ENCODE assay signal across 29 cellular contexts in genomic region chr21:45595574-45596295, GRCh38. TPM values are rescaled to one million over a fixed set of nuclear protein-coding genes. Genes with fewer than 3 reads are reported as not detected.
DNase-seq lines count a peak whose midpoint lies in the region; ATAC-seq and TF ChIP-seq lines count a peak whose summit lies in the region.
"Had no signal": no experiment of that assay in that cellular context is flagged by ENCODE, and none has a peak within 500 bp of the region (broad histone marks: within the 10 kb centered on the region; RNA-seq: fewer than 3 reads in every experiment).

No MANE protein-coding gene starts in this region.

- H3K27ac ChIP-seq in RWPE2 (ENCODE audit: poor library complexity, severe bottlenecking) (no peak overlapping the region), stomach (no peak overlapping the region)
- H3K27ac ChIP-seq: A549, KMS-11, left ventricle myocardium inferior, SJSA1, transverse colon had no signal

- H3K36me3 Mint-ChIP-seq in activated CD8-positive, alpha-beta memory T cell treated with anti-CD3 and anti-CD28 coated beads, Interleukin-2, amount 10 ng/mL, durations not matched to agents 7 days and 5 days: no peaks in the 10 kb centered on the region
- peaks cover 25% of the 10 kb centered on the region for H3K36me3 Mint-ChIP-seq in glutamatergic neuron (ENCODE audit: unreplicated experiment)
- H3K36me3 Mint-ChIP-seq: activated naive CD4-positive, alpha-beta T cell treated with anti-CD3 and anti-CD28 coated beads, Interleukin-2, amount 50 U/mL, for 24 hours; mesothelial cell of epicardium; naive B cell had no signal

- no peak for TF ChIP-seq EP300 in stomach (IDR thresholded peaks at IDR 0.05)

- CTCF ChIA-PET in activated CD8-positive, alpha-beta memory T cell treated with anti-CD3 and anti-CD28 coated beads, Interleukin-2, amount 10 ng/mL, durations not matched to agents 7 days and 5 days (lab: Charles Lee): interaction anchor here (0.7 to 4.1 kb wide), 19 partner anchors 8 to 235 kb away, joined by 3 to 41 read pairs (median 4); no protein-coding TSS in a partner anchor

- H3K27ac Mint-ChIP-seq in activated CD8-positive, alpha-beta memory T cell treated with anti-CD3 and anti-CD28 coated beads, Interleukin-2, amount 10 ng/mL, durations not matched to agents 7 days and 5 days: no peak overlapping the region
- H3K27ac Mint-ChIP-seq in glutamatergic neuron (ENCODE audit: unreplicated experiment): no peak overlapping the region
- H3K27ac Mint-ChIP-seq: activated T-helper 1 cell treated with anti-CD3 and anti-CD28 coated beads, Interleukin-12 subunit alpha, Interleukin-12 subunit beta, Interleukin-2, Interleukin-4 antibody, amounts not matched to agents 30 ng/mL and 10 ng/mL and 1 ng/mL, durations not matched to agents 14 hours and 24 hours and 36 hours; mesothelial cell of epicardium had no signal

- H3K9me3 ChIP-seq in RWPE2 (ENCODE audit: severe bottlenecking) (no peaks in the 10 kb centered on the region), stomach (no peaks in the 10 kb centered on the region)
- H3K9me3 ChIP-seq: Caco-2, left ventricle myocardium inferior, SJSA1, transverse colon had no signal

- peaks cover 10% of the 10 kb centered on the region for H3K27me3 ChIP-seq in RWPE2 (ENCODE audit: insufficient read depth, poor library complexity, severe bottlenecking)
- peaks cover 0 to 36% (median 10%) of the 10 kb centered on the region in 3 donors for H3K27me3 ChIP-seq in stomach
- H3K27me3 ChIP-seq: SJSA1, transverse colon had no signal

- no peaks in the 10 kb centered on the region for H3K27me3 Mint-ChIP-seq in activated CD8-positive, alpha-beta memory T cell treated with anti-CD3 and anti-CD28 coated beads, Interleukin-2, amount 10 ng/mL, durations not matched to agents 7 days and 5 days
- peaks cover 11% of the 10 kb centered on the region for H3K27me3 Mint-ChIP-seq in glutamatergic neuron (ENCODE audit: unreplicated experiment)
- H3K27me3 Mint-ChIP-seq: activated naive CD4-positive, alpha-beta T cell treated with anti-CD3 and anti-CD28 coated beads, Interleukin-2, amount 50 U/mL, for 24 hours had no signal

- intact Hi-C loops in sciatic nerve (cut with DNase I): loop anchor here (5.0 kb wide), 1 partner anchor 38 kb away; no protein-coding TSS in a partner anchor
- intact Hi-C loops in stomach (cut with DNase I; ENCODE audit: low total_unique reads): loop anchor here (5.0 kb wide), 2 partner anchors 38 to 118 kb away; no protein-coding TSS in a partner anchor

- TF ChIP-seq CTCF in RWPE2 (IDR thresholded peaks at IDR 0.05; ENCODE audit: poor library complexity, severe bottlenecking): no peak
- no peak for TF ChIP-seq CTCF in glutamatergic neuron (IDR thresholded peaks at IDR 0.05; ENCODE audit: partially characterized antibody, unreplicated experiment)
- no peak for TF ChIP-seq CTCF in stomach (IDR thresholded peaks at IDR 0.05)

- peaks cover 11% of the 10 kb centered on the region for H3K4me1 Mint-ChIP-seq in activated CD8-positive, alpha-beta memory T cell treated with anti-CD3 and anti-CD28 coated beads, Interleukin-2, amount 10 ng/mL, durations not matched to agents 7 days and 5 days
- H3K4me1 Mint-ChIP-seq in glutamatergic neuron (ENCODE audit: low read depth, unreplicated experiment): peaks cover 9% of the 10 kb centered on the region

- no peaks in the 10 kb centered on the region for H3K4me1 ChIP-seq in RWPE2 (ENCODE audit: insufficient read depth, poor library complexity, severe bottlenecking)
- H3K4me1 ChIP-seq in stomach: peaks cover 0 to 16% (median 8%) of the 10 kb centered on the region in 4 donors
- H3K4me1 ChIP-seq: A549, Caco-2 had no signal

- no peaks in the 10 kb centered on the region for H3K9me3 Mint-ChIP-seq in activated CD8-positive, alpha-beta memory T cell treated with anti-CD3 and anti-CD28 coated beads, Interleukin-2, amount 10 ng/mL, durations not matched to agents 7 days and 5 days (ENCODE audit: low read depth)
- peaks cover 6% of the 10 kb centered on the region for H3K9me3 Mint-ChIP-seq in glutamatergic neuron (ENCODE audit: unreplicated experiment)
- H3K9me3 Mint-ChIP-seq: activated naive CD4-positive, alpha-beta T cell treated with anti-CD3 and anti-CD28 coated beads, Interleukin-2, amount 50 U/mL, for 24 hours; activated T-helper 1 cell treated with anti-CD3 and anti-CD28 coated beads, Interleukin-12 subunit alpha, Interleukin-12 subunit beta, Interleukin-2, Interleukin-4 antibody, amounts not matched to agents 30 ng/mL and 10 ng/mL and 1 ng/mL, durations not matched to agents 14 hours and 24 hours and 36 hours; central memory CD8-positive, alpha-beta T cell; mesothelial cell of epicardium had no signal

- no peak overlapping the region for H3K4me3 Mint-ChIP-seq in activated CD8-positive, alpha-beta memory T cell treated with anti-CD3 and anti-CD28 coated beads, Interleukin-2, amount 10 ng/mL, durations not matched to agents 7 days and 5 days
- H3K4me3 Mint-ChIP-seq in glutamatergic neuron (ENCODE audit: unreplicated experiment): peak overlapping the region; percentile 26
- H3K4me3 Mint-ChIP-seq: activated naive CD4-positive, alpha-beta T cell treated with anti-CD3 and anti-CD28 coated beads, Interleukin-2, amount 50 U/mL, for 24 hours; activated T-helper 1 cell treated with anti-CD3 and anti-CD28 coated beads, Interleukin-12 subunit alpha, Interleukin-12 subunit beta, Interleukin-2, Interleukin-4 antibody, amounts not matched to agents 30 ng/mL and 10 ng/mL and 1 ng/mL, durations not matched to agents 14 hours and 24 hours and 36 hours; central memory CD8-positive, alpha-beta T cell; mesothelial cell of epicardium; naive B cell had no signal

- H3K36me3 ChIP-seq in RWPE2 (ENCODE audit: low read depth) (no peaks in the 10 kb centered on the region), stomach (no peaks in the 10 kb centered on the region)
- H3K36me3 ChIP-seq: left ventricle myocardium inferior, SJSA1, transverse colon had no signal

- TF ChIP-seq POLR2A in stomach (IDR thresholded peaks at IDR 0.05): no peak

- no peak for ATAC-seq in activated CD8-positive, alpha-beta memory T cell treated with anti-CD3 and anti-CD28 coated beads, Interleukin-2, amount 10 ng/mL, durations not matched to agents 7 days and 5 days
- ATAC-seq in RWPE2 (ENCODE audit: low read depth): no peak
- ATAC-seq in sciatic nerve: no peak
- ATAC-seq in HG02642 (IDR thresholded peaks at IDR 0.05; ENCODE audit: poor library complexity, unreplicated experiment): no peak
- no peak for ATAC-seq in HG03460 (IDR thresholded peaks at IDR 0.05; ENCODE audit: unreplicated experiment)

- WGBS in stomach, 5 donors: 85 to 90% (median 89%) methylated on average over 12 to 16 of the region's 16 CpGs

- peak; percentile 14 for DNase-seq in activated CD8-positive, alpha-beta memory T cell treated with anti-CD3 and anti-CD28 coated beads, Interleukin-2, amount 50 U/mL, for 4 hours
- no peak for DNase-seq in activated CD8-positive, alpha-beta memory T cell treated with anti-CD3 and anti-CD28 coated beads, Interleukin-2, amount 10 ng/mL, durations not matched to agents 7 days and 5 days
- DNase-seq in RWPE2 (ENCODE audit: low spot score): peak; percentile 40
- DNase-seq in glutamatergic neuron: peak; percentile 15
- peak; percentile 41 for DNase-seq in sciatic nerve (ENCODE audit: low spot score)
- DNase-seq in stomach: no peak
- DNase-seq: activated CD4-positive, CD25-positive, alpha-beta regulatory T cell treated with anti-CD3 and anti-CD28 coated beads, Interleukin-2, amount 50 U/mL, for 72 hours; dermis blood vessel endothelial cell; GDM1; HCEC 1CT; left ventricle myocardium inferior; MM.1S; naive B cell; NCI-H2029 treated with DMSO at 0.1 percent for 48 hours; NCI-H526 treated with DMSO at 0.1 percent for 48 hours; occipital lobe; small intestine; stimulated activated CD4-positive, alpha-beta T cell treated with anti-CD3 and anti-CD28 coated beads, Interleukin-1b, Interleukin-23, amount 100 ng/mL, for 48 hours; transverse colon had no signal

- H3K4me3 ChIP-seq in RWPE2 (ENCODE audit: severe bottlenecking): no peak overlapping the region
- no peak overlapping the region for H3K4me3 ChIP-seq in stomach
- H3K4me3 ChIP-seq: A549, left ventricle myocardium inferior, SJSA1, transverse colon had no signal

RNA-seq across cellular contexts. Expression of gene PCBP3, which starts 47.8 kb away (rescaled TPM):
- total RNA-seq in activated CD8-positive, alpha-beta memory T cell treated with anti-CD3 and anti-CD28 coated beads, Interleukin-2, amount 10 ng/mL, durations not matched to agents 7 days and 5 days: 1 to 10 TPM; 1.3 to 2.2 TPM
- total RNA-seq in glutamatergic neuron (ENCODE audit: unreplicated experiment) (72.7 TPM), sciatic nerve (14.1 TPM), stomach (10 to 100 TPM in 1 of 5 donors, 1 to 10 TPM in 1, not detected in 3; 4.2 to 10.9 TPM)
- polyA plus RNA-seq in stomach: 1 to 10 TPM; 1.8 to 3.3 (median 2.4) TPM
- total RNA-seq: dermis blood vessel endothelial cell had no signal

RNA-seq across cellular contexts. Expression of gene SLC19A1, which starts 53.5 kb away (rescaled TPM):
- 10 to 100 TPM; 53.2 to 60.2 TPM for total RNA-seq in activated CD8-positive, alpha-beta memory T cell treated with anti-CD3 and anti-CD28 coated beads, Interleukin-2, amount 10 ng/mL, durations not matched to agents 7 days and 5 days
- total RNA-seq in glutamatergic neuron (ENCODE audit: unreplicated experiment) (53.3 TPM), sciatic nerve (10.2 TPM), stomach (10 to 100 TPM in 1 of 5 donors, 1 to 10 TPM in 4; 3.1 to 23.3 (median 3.9) TPM)
- 1 to 10 TPM; 2.9 to 9.9 (median 6.7) TPM for polyA plus RNA-seq in stomach

Comparison
In these comparisons a context has a peak if more than half of its experiments do, and no peak if none do; other contexts are left out.
1. DNase-seq: peak in activated CD8-positive, alpha-beta memory T cell treated with anti-CD3 and anti-CD28 coated beads, Interleukin-2, amount 50 U/mL, for 4 hours (single experiment), RWPE2 (single experiment), glutamatergic neuron (single experiment) and sciatic nerve (single experiment); none in activated CD8-positive, alpha-beta memory T cell treated with anti-CD3 and anti-CD28 coated beads, Interleukin-2, amount 10 ng/mL, durations not matched to agents 7 days and 5 days (single experiment) and stomach (single experiment).